ENCODE assay signal across 8 cellular contexts in the genomic region with DNA sequence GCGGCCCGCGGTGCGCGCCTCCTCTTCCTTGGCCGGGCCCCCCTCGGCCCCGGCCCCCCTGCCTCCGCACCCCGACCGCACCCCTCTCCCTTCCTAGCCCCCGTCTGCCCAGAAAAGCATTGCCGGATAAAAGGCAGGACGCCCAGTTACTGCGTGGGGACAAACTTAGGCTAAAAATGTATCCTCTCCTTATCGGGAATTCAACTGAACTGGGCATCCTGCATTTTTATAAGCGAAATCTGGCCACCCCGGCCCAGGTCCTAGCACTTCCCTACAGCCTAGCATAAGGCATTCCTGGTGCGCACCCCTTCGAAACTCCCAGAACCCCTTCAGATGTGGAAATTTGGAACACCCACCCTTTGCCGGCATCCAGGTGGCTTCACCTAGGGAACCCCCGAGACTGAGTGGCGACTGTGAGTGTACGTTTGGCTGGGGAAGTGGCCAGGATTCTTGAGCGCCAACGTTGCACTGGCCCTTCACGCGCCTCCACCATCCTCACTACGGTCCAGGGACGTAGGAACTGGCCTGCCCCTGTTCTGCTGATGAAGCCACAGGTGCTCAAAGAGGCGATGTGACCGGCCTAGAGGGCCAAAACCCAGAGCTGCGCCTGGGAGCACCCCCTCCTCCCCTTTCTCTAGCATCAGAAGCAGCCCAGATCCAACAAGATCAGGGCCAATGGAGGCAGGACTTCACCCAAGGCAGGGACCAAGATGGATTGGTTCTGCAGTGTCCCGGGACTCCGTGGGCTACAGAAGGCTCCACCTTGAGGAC. TPM values are rescaled to one million over a fixed set of nuclear protein-coding genes. Genes with fewer than 3 reads are reported as not detected.
A peak's percentile ranks its signal among the peaks of the same experiment; 100 is the strongest.
DNase-seq lines count a peak whose midpoint lies in the region; ATAC-seq and TF ChIP-seq lines count a peak whose summit lies in the region.

No MANE protein-coding gene starts in this region.

- H3K9me3 ChIP-seq in A673 (ENCODE audit: low read depth, low read length, poor library complexity, severe bottlenecking) = no peaks in the 10 kb centered on the region
- H3K9me3 ChIP-seq in mammary epithelial cell (replicated peaks; ENCODE audit: insufficient read depth, low read length) = no peaks in the 10 kb centered on the region
- no peaks in the 10 kb centered on the region for H3K9me3 ChIP-seq in muscle layer of duodenum (ENCODE audit: control insufficient read depth in 1 of 2, low read length in 2 of 2)

- ATAC-seq in HG03066 (IDR thresholded peaks at IDR 0.05; ENCODE audit: low read depth, unreplicated experiment) = peak; percentile 4

- peaks cover 10% of the 10 kb centered on the region for H3K79me2 ChIP-seq in mammary epithelial cell (ENCODE audit: insufficient read depth, low read length)

- BruUV-seq in A673 (replicated peaks; lab: Mats Ljungman, UMichigan) = no TSS peak
- BruUV-seq in mammary epithelial cell (replicated peaks; lab: Mats Ljungman, UMichigan) = no TSS peak

- H3K4me2 ChIP-seq in mammary epithelial cell (ENCODE audit: insufficient read depth, low read depth, low read length) = peak overlapping the region; percentile 94

- no peak for DNase-seq in A673 (ENCODE audit: low spot score)
- DNase-seq in mammary epithelial cell = no peak
- DNase-seq in NOMO-1 treated with dmso at 0.1 percent for 144 hours (lab: John Stamatoyannopoulos, UW; ENCODE audit: unreplicated experiment) = no peak
- no peak for DNase-seq in NCI-H226
- DNase-seq in stimulated activated CD4-positive, alpha-beta T cell treated with anti-CD3 and anti-CD28 coated beads, Interleukin-4, amount 100 ng/mL, for 4 hours = no peak
- DNase-seq in COR-L47 (lab: John Stamatoyannopoulos, UW) = no peak

- H3K4me3 ChIP-seq in A673 (ENCODE audit: low read depth, low read length, poor library complexity, severe bottlenecking) = peak overlapping the region; percentile 55
- peak overlapping the region in 2 of 3 experiments; percentile 19 to 47 for H3K4me3 ChIP-seq in mammary epithelial cell (replicated peaks in 1 of 3; ENCODE audit: insufficient read depth in 1 of 3, low read depth in 2 of 3, low read length in 3 of 3)
- H3K4me3 ChIP-seq in muscle layer of duodenum (ENCODE audit: low read depth in 1 of 2, low read length in 2 of 2) = peak overlapping the region; percentile 30 to 52

- H3K27me3 ChIP-seq in A673 (replicated peaks; ENCODE audit: insufficient read depth, low read depth, low read length, poor library complexity) (no peaks in the 10 kb centered on the region), mammary epithelial cell (ENCODE audit: insufficient read depth, low read length) (no peaks in the 10 kb centered on the region), muscle layer of duodenum (ENCODE audit: low read depth, low read length) (no peaks in the 10 kb centered on the region)

- TF ChIP-seq CTCF in A673 (conservative IDR thresholded peaks at IDR 0.05; ENCODE audit: low read depth, low read length) = no peak
- TF ChIP-seq CTCF in mammary epithelial cell (conservative IDR thresholded peaks at IDR 0.05 in 1 of 2, IDR thresholded peaks at IDR 0.05 in 1 of 2; ENCODE audit: extremely low read depth in 1 of 2, insufficient read depth in 1 of 2, low read depth in 1 of 2, low read length in 2 of 2) = no peak

- intact Hi-C loops in A673 (cut with micrococcal nuclease; ENCODE audit: unreplicated experiment) (no loop called here), mammary epithelial cell (cut with micrococcal nuclease) (loop anchor here (1.0 kb wide), 1 partner anchor 243 kb away; no protein-coding TSS in a partner anchor)

- POLR2A ChIA-PET in A673 (lab: Charles Lee; ENCODE audit: low non-redundant PET) = no interaction called here

- no peak overlapping the region for H3K27ac ChIP-seq in A673 (ENCODE audit: low read depth, low read length, poor library complexity, severe bottlenecking)
- no peak overlapping the region for H3K27ac ChIP-seq in mammary epithelial cell (ENCODE audit: insufficient read depth, low read depth, low read length)
- no peak overlapping the region for H3K27ac ChIP-seq in muscle layer of duodenum (ENCODE audit: low read length)

- no peaks in the 10 kb centered on the region for H3K36me3 ChIP-seq in A673 (ENCODE audit: insufficient read depth, low read length, poor library complexity, severe bottlenecking)
- no peaks in the 10 kb centered on the region for H3K36me3 ChIP-seq in mammary epithelial cell (ENCODE audit: insufficient read depth, low read length)
- H3K36me3 ChIP-seq in muscle layer of duodenum (ENCODE audit: control insufficient read depth in 1 of 2, insufficient read depth in 2 of 2, low read length in 2 of 2) = no peaks in the 10 kb centered on the region

- H3K9ac ChIP-seq in mammary epithelial cell (ENCODE audit: insufficient read depth, low read length) = no peak overlapping the region

- H3K4me1 ChIP-seq in A673 (ENCODE audit: insufficient read depth, low read length, poor library complexity, severe bottlenecking) = no peaks in the 10 kb centered on the region
- H3K4me1 ChIP-seq in mammary epithelial cell (ENCODE audit: insufficient read depth, low read length) = peaks cover 11% of the 10 kb centered on the region
- peaks cover 0 to 11% of the 10 kb centered on the region in 2 donors for H3K4me1 ChIP-seq in muscle layer of duodenum (ENCODE audit: control insufficient read depth in 1 of 2, insufficient read depth in 2 of 2, low read length in 2 of 2)

- in situ Hi-C loops in mammary epithelial cell (cut with MboI; ENCODE audit: low sequenced_read_pairs in 2 of 2) = loop anchor here in 1 of 2 donors (25.0 kb wide), 1 partner anchor 226 kb away; a partner anchor contains a TSS

- WGBS in mammary epithelial cell (ENCODE audit: low coverage, missing lambda C conversion rate) = 58% methylated on average over 20 of the region's 35 CpGs

- dilution Hi-C loops in mammary epithelial cell (cut with HindIII; ENCODE audit: low sequenced_read_pairs) = no loop called here

- no peaks in the 10 kb centered on the region for H4K20me1 ChIP-seq in mammary epithelial cell (ENCODE audit: insufficient read depth, low read length)

- peak overlapping the region; percentile 81 for H2AFZ ChIP-seq in mammary epithelial cell (ENCODE audit: low read depth, low read length)

- CTCF ChIA-PET in A673 (lab: Charles Lee) = no interaction called here
- CTCF ChIA-PET in mammary epithelial cell (lab: Charles Lee; ENCODE audit: low non-redundant PET) = no interaction called here

RNA-seq across cellular contexts. Expression of a gene that starts 5.7 kb away (rescaled TPM):
- total RNA-seq in A673 (2021) = 113 and 119 TPM in 2 replicates
- total RNA-seq in mammary epithelial cell = 10 to 100 TPM; 57.3 to 60.2 TPM
- polyA plus RNA-seq in mammary epithelial cell = 68.7 TPM
- polyA minus RNA-seq in mammary epithelial cell = 93.4 TPM

RNA-seq across cellular contexts. Expression of a gene that starts 44.4 kb away (rescaled TPM):
- total RNA-seq in A673 (2021) (not detected in 2 replicates), mammary epithelial cell (not detected)
- not detected for polyA plus RNA-seq in mammary epithelial cell
- not detected for polyA minus RNA-seq in mammary epithelial cell

RNA-seq across cellular contexts. Expression of a gene that starts 44.7 kb away (rescaled TPM):
- total RNA-seq in A673 (2021) (7.6 and 8.6 TPM in 2 replicates), mammary epithelial cell (1 to 10 TPM in 1 of 2 donors, under 1 TPM in 1; 0.83 to 1.1 TPM)
- polyA plus RNA-seq in mammary epithelial cell = 0.95 TPM
- not detected for polyA minus RNA-seq in mammary epithelial cell
